11 cellular contexts compared by ENCODE assay signal in the genomic region with DNA sequence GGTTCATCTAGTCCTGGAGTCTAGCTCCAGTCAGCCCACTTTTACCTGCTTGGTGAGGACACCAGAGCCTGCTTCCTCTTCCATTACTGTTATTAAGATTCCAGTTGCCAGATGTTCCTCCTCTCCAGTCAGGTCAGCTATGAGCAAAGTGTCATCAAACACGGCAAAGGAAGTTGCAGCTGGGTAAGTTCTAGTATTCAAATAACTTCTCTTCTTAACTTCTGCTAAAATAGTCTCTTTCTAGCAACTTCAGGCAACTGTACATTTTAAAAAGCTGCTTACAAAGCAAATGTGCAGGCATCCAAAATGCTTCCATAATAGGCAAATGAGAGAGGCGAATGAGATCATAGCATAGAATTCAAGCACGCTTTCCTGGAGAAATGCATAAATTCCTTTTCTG. TPM values are rescaled to one million over a fixed set of nuclear protein-coding genes. Genes with fewer than 3 reads are reported as not detected.
DNase-seq lines count a peak whose midpoint lies in the region; ATAC-seq and TF ChIP-seq lines count a peak whose summit lies in the region.
"Had no signal": no experiment of that assay in that cellular context is flagged by ENCODE, and none has a peak within 500 bp of the region (broad histone marks: within the 10 kb centered on the region; RNA-seq: fewer than 3 reads in every experiment).

No MANE protein-coding gene starts in this region.

- peak overlapping the region; percentile 65 for H3K4me3 Mint-ChIP-seq in activated B cell treated with CpG ODN at 0.5 μM for 24 hours

- H3K27me3 Mint-ChIP-seq in activated B cell treated with CpG ODN at 0.5 μM for 24 hours: peaks cover 3% of the 10 kb centered on the region

- WGBS in adrenal gland, 4 donors: 52 to 60% (median 57%) methylated on average over 3 of the region's 3 CpGs

- H3K9me3 ChIP-seq in adrenal gland (replicated peaks in 1 of 3): no peaks in the 10 kb centered on the region
- H3K9me3 ChIP-seq: SJSA1 had no signal

- TF ChIP-seq CTCF in C4-2B (conservative IDR thresholded peaks at IDR 0.05): no peak
- TF ChIP-seq CTCF in KMS-11 (conservative IDR thresholded peaks at IDR 0.05; ENCODE audit: low read depth, low read length): no peak
- no peak for TF ChIP-seq CTCF in activated B cell treated with CpG ODN at 0.5 μM for 24 hours (IDR thresholded peaks at IDR 0.05)
- no peak for TF ChIP-seq CTCF in adrenal gland (IDR thresholded peaks at IDR 0.05)

- H3K36me3 ChIP-seq in KMS-11 (ENCODE audit: insufficient read depth): no peaks in the 10 kb centered on the region
- no peaks in the 10 kb centered on the region for H3K36me3 ChIP-seq in adrenal gland (replicated peaks in 1 of 2)
- H3K36me3 ChIP-seq: SJSA1 had no signal

- H3K4me3 ChIP-seq in KMS-11 (IDR thresholded peaks at IDR 0.05; ENCODE audit: insufficient read depth, low read depth, low read length) (no peak overlapping the region), adrenal gland (no peak overlapping the region)
- H3K4me3 ChIP-seq: SJSA1 had no signal

- H3K27ac ChIP-seq in C4-2B (peak overlapping the region; percentile 91), KMS-11 (peak overlapping the region; percentile 77; the same call in 1 of the 2 replicates), adrenal gland (peak overlapping the region in 1 of 5 donors; percentile 48)

- no peaks in the 10 kb centered on the region for H3K27me3 ChIP-seq in KMS-11 (ENCODE audit: insufficient read depth, low read depth)
- no peaks in the 10 kb centered on the region for H3K27me3 ChIP-seq in adrenal gland
- H3K27me3 ChIP-seq: SJSA1 had no signal

- H3K9ac ChIP-seq in KMS-11: no peak overlapping the region; the same call in 1 of the 2 replicates

- peaks cover 73% of the 10 kb centered on the region for H3K4me1 ChIP-seq in KMS-11 (ENCODE audit: low read depth, poor library complexity, severe bottlenecking)
- H3K4me1 ChIP-seq in adrenal gland (replicated peaks in 1 of 2): peaks cover 21 to 30% of the 10 kb centered on the region in 2 donors

- POLR2A ChIA-PET in activated B cell treated with CpG ODN at 0.5 μM for 24 hours (lab: Charles Lee): interaction anchor here (0.6 to 6.0 kb wide), 9 partner anchors 9 to 1972 kb away, joined by 3 to 122 read pairs (median 3); partner anchors contain the start of genes GTPBP2, HSP90AB1 and MRPS18A

- ATAC-seq in activated B cell treated with CpG ODN at 0.5 μM for 24 hours (ENCODE audit: low read depth) (peak; percentile 29), HG02840 (IDR thresholded peaks at IDR 0.05; ENCODE audit: low FRiP score, unreplicated experiment) (no peak), HG02571 (IDR thresholded peaks at IDR 0.05; ENCODE audit: unreplicated experiment) (no peak)

- H3K4me1 Mint-ChIP-seq in activated B cell treated with CpG ODN at 0.5 μM for 24 hours: peaks cover 55% of the 10 kb centered on the region

- peak overlapping the region; percentile 77 for H3K4me2 ChIP-seq in KMS-11

- intact Hi-C loops in activated B cell treated with CpG ODN at 0.5 μM for 24 hours (cut with micrococcal nuclease): loop anchor here (1.0 kb wide), 1 partner anchor 19 kb away; no protein-coding TSS in a partner anchor
- intact Hi-C loops in adrenal gland (cut with DNase I): no loop called here

- no peak for TF ChIP-seq POLR2A in adrenal gland (IDR thresholded peaks at IDR 0.05)

- no peak overlapping the region for H2AFZ ChIP-seq in KMS-11 (ENCODE audit: low read depth)

- H4K20me1 ChIP-seq in KMS-11 (ENCODE audit: insufficient read depth): no peaks in the 10 kb centered on the region

- no peaks in the 10 kb centered on the region for H3K79me2 ChIP-seq in KMS-11 (ENCODE audit: insufficient read depth, low read depth)

- no peaks in the 10 kb centered on the region for H3K36me3 Mint-ChIP-seq in activated B cell treated with CpG ODN at 0.5 μM for 24 hours (ENCODE audit: low read depth)

- no peaks in the 10 kb centered on the region for H3K9me3 Mint-ChIP-seq in activated B cell treated with CpG ODN at 0.5 μM for 24 hours

- peak overlapping the region; percentile 75 for H3K27ac Mint-ChIP-seq in activated B cell treated with CpG ODN at 0.5 μM for 24 hours

- DNase-seq in activated B cell treated with CpG ODN at 0.5 μM for 24 hours: no peak
- DNase-seq in lung microvascular endothelial cell (ENCODE audit: low read depth in 2 of 2): peak; percentile 29 to 46
- no peak for DNase-seq in NCI-H1436 treated with DMSO at 0.1 percent for 48 hours (lab: John Stamatoyannopoulos, UW)
- no peak for DNase-seq in adrenal gland
- DNase-seq: COR-L47, nucleus accumbens had no signal

- CTCF ChIA-PET in activated B cell treated with CpG ODN at 0.5 μM for 24 hours (lab: Charles Lee): interaction anchor here (0.8 to 1.9 kb wide), 4 partner anchors 8 to 51 kb away, joined by 3 to 6 read pairs (median 4); no protein-coding TSS in a partner anchor

RNA-seq across cellular contexts. Expression of gene MRPS18A, which starts 18.4 kb away (rescaled TPM):
- total RNA-seq in activated B cell treated with CpG ODN at 0.5 μM for 24 hours (57.0 and 59.1 TPM in 2 replicates), lung microvascular endothelial cell (38.1 and 40.8 TPM in 2 replicates), adrenal gland (10 to 100 TPM; 47.8 to 64.8 (median 52.0) TPM)
- 10 to 100 TPM; 24.8 to 75.1 (median 33.1) TPM for polyA plus RNA-seq in adrenal gland

Comparison
In these comparisons a context has a peak if more than half of its experiments do, and no peak if none do; other contexts are left out.
1. DNase-seq: peak in lung microvascular endothelial cell (2 of 2); none in activated B cell treated with CpG ODN at 0.5 μM for 24 hours (single experiment), NCI-H1436 treated with DMSO at 0.1 percent for 48 hours (single experiment) and adrenal gland (0 of 7).